In genomic region chr10:106402455-106402854, GRCh38 we compare ENCODE assay signal across 25 cellular contexts.
"Had no signal": no experiment of that assay in that cellular context is flagged by ENCODE, and none has a peak within 500 bp of the region (broad histone marks: within the 10 kb centered on the region; RNA-seq: fewer than 3 reads in every experiment).

No MANE protein-coding gene starts in this region.

- H3K27ac ChIP-seq: esophagus squamous epithelium, gastrocnemius medialis, left lung, lower lobe of right lung, neutrophil, parathyroid adenoma, prostate gland, sigmoid colon, stomach, thyroid gland, vagina had no signal

- ATAC-seq: effector memory CD8-positive, alpha-beta T cell; gastrocnemius medialis; left lung; lower lobe of right lung; mucosa of descending colon; natural killer cell treated with Interleukin-12 subunit alpha and Interleukin-12 subunit beta and Interleukin-15 and Interleukin-18, amount 100 ng/mL, for 72 hours; stimulated activated effector memory CD8-positive, alpha-beta T cell treated with anti-CD3 and anti-CD28 coated beads, Interleukin-12 subunit alpha, Interleukin-12 subunit beta, amount 100 ng/mL, for 72 hours had no signal

- H3K36me3 ChIP-seq: esophagus squamous epithelium, gastrocnemius medialis, left lung, lower lobe of right lung, neutrophil, prostate gland, sigmoid colon, stomach, thyroid gland, vagina had no signal

- H3K79me2 ChIP-seq: parathyroid adenoma had no signal

- H3K4me3 ChIP-seq: esophagus squamous epithelium, gastrocnemius medialis, left lung, lower lobe of right lung, mucosa of descending colon, prostate gland, sigmoid colon, stomach, thyroid gland, vagina had no signal

- H3K9ac ChIP-seq: parathyroid adenoma had no signal

- H3K4me1 ChIP-seq: esophagus squamous epithelium, gastrocnemius medialis, left lung, lower lobe of right lung, parathyroid adenoma, prostate gland, sigmoid colon, stomach, thyroid gland, vagina had no signal

- DNase-seq: cortex of kidney; effector memory CD8-positive, alpha-beta T cell; erythroblast; esophagus squamous epithelium; gastrocnemius medialis; head of caudate nucleus; kidney; left lung; lower lobe of right lung; mucosa of descending colon; naive B cell; right cardiac atrium; sigmoid colon; stimulated activated CD4-positive, alpha-beta T cell treated with anti-CD3 and anti-CD28 coated beads, Interleukin-2, amount 100 ng/mL, for 24 hours; stimulated activated CD4-positive, alpha-beta T cell treated with anti-CD3 and anti-CD28 coated beads, Interleukin-4, amount 100 ng/mL, for 24 hours; stimulated activated naive CD4-positive, alpha-beta T cell treated with Interleukin-2 at 50 U/mL for 16 hours; stomach; thyroid gland; trophoblast cell had no signal

- H3K27me3 ChIP-seq: esophagus squamous epithelium, gastrocnemius medialis, left lung, neutrophil, sigmoid colon, stomach, thyroid gland, vagina had no signal
